9 cellular contexts compared by ENCODE assay signal in the genomic region with DNA sequence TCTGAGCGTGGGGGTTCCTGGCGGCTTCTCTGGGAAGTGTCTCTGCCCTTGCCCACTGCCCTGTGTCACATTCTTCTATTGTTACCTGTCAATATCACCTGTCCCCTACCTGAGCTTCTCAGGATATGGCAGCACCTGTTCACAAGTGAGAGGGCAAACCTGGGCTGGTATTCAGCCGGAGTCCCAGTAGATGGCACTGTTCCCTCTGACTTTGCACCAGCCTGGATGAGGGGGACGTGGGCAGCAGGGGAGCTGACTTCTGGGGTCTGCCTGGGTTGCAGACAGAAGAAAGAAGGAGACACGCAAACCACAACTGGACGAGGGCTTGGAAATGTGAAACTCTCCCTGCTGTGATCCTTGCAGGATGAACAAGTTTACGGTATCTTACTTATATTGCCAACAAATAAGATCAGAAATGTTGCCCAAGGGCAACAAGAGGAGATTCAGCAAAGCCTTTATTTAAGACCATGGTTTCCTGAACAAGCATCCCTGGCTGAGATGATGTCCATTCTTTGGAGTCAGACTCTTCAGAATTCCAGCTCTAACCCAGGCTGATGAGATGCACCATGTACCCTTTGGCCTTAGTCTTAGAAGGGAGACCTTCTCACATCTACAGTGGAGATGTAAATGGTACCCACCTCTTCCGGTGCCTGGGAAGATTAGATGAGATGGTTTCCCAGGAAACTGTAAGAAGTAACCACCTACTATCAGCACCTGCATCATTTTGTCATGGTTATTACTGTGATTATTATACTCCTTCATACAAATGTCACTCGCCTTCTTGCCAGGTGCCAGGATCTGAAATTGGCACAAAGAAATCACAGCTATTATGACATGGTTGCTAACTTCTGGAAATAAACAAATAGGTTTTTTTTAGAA.
A peak's percentile ranks its signal among the peaks of the same experiment; 100 is the strongest.
DNase-seq lines count a peak whose midpoint lies in the region; ATAC-seq and TF ChIP-seq lines count a peak whose summit lies in the region.
"Had no signal": no experiment of that assay in that cellular context is flagged by ENCODE, and none has a peak within 500 bp of the region (broad histone marks: within the 10 kb centered on the region; RNA-seq: fewer than 3 reads in every experiment).

No MANE protein-coding gene starts in this region.

- CTCF ChIA-PET in naive thymus-derived CD4-positive, alpha-beta T cell (lab: Charles Lee), result no interaction called here

- no peaks in the 10 kb centered on the region for H3K36me3 ChIP-seq in naive thymus-derived CD4-positive, alpha-beta T cell (ENCODE audit: control insufficient read depth in 2 of 3, insufficient read depth in 3 of 3, low read length in 3 of 3)
- H3K36me3 ChIP-seq in stomach, result no peaks in the 10 kb centered on the region
- H3K36me3 ChIP-seq: BLaER1 had no signal

- TF ChIP-seq POLR2A in stomach (IDR thresholded peaks at IDR 0.05), result no peak

- H3K9me3 ChIP-seq in naive thymus-derived CD4-positive, alpha-beta T cell (ENCODE audit: control insufficient read depth in 2 of 3, low read length in 3 of 3), result peaks cover 0 to 5% (median 0%) of the 10 kb centered on the region in 3 experiments
- H3K9me3 ChIP-seq in stomach, result peaks cover 0 to 19% (median 12%) of the 10 kb centered on the region in 4 donors
- H3K9me3 ChIP-seq: BLaER1 had no signal

- H3K27me3 ChIP-seq in naive thymus-derived CD4-positive, alpha-beta T cell (ENCODE audit: control insufficient read depth in 2 of 2, insufficient read depth in 2 of 2, low read length in 2 of 2), result no peaks in the 10 kb centered on the region
- peaks cover 0 to 8% (median 0%) of the 10 kb centered on the region in 3 donors for H3K27me3 ChIP-seq in stomach
- H3K27me3 ChIP-seq: BLaER1 had no signal

- no peaks in the 10 kb centered on the region for H3K4me1 ChIP-seq in naive thymus-derived CD4-positive, alpha-beta T cell (ENCODE audit: control insufficient read depth in 2 of 2, insufficient read depth in 2 of 2, low read length in 2 of 2)
- H3K4me1 ChIP-seq in stomach, result no peaks in the 10 kb centered on the region
- H3K4me1 ChIP-seq: BLaER1 had no signal

- POLR2A ChIA-PET in naive thymus-derived CD4-positive, alpha-beta T cell (lab: Charles Lee), result no interaction called here

- no peaks in the 10 kb centered on the region for H3K27me3 Mint-ChIP-seq in osteocyte (ENCODE audit: unreplicated experiment)
- H3K27me3 Mint-ChIP-seq in naive thymus-derived CD4-positive, alpha-beta T cell, result peaks cover 0 to 25% (median 17%) of the 10 kb centered on the region in 5 donors

- no peak for ATAC-seq in naive thymus-derived CD4-positive, alpha-beta T cell

- peaks cover 10% of the 10 kb centered on the region for H3K9me3 Mint-ChIP-seq in osteocyte (ENCODE audit: unreplicated experiment)
- H3K9me3 Mint-ChIP-seq in naive thymus-derived CD4-positive, alpha-beta T cell, result peaks cover 5 to 17% (median 8%) of the 10 kb centered on the region in 11 donors

- TF ChIP-seq CTCF in osteocyte (IDR thresholded peaks at IDR 0.05) (peak; percentile 41), stomach (IDR thresholded peaks at IDR 0.05) (peak in 1 of 7 experiments; percentile 5)

- no peak for TF ChIP-seq EP300 in stomach (IDR thresholded peaks at IDR 0.05)

- no peak overlapping the region for H3K4me3 ChIP-seq in naive thymus-derived CD4-positive, alpha-beta T cell (ENCODE audit: low read length)
- H3K4me3 ChIP-seq in stomach, result no peak overlapping the region
- H3K4me3 ChIP-seq: BLaER1 had no signal

- 37 to 45% (median 42%) methylated on average over 9 of the region's 9 CpGs for WGBS in stomach, 5 donors

- H3K4me3 Mint-ChIP-seq in osteocyte (ENCODE audit: unreplicated experiment), result no peak overlapping the region
- no peak overlapping the region for H3K4me3 Mint-ChIP-seq in naive thymus-derived CD4-positive, alpha-beta T cell

- no peak overlapping the region for H3K27ac Mint-ChIP-seq in osteocyte (ENCODE audit: unreplicated experiment)
- H3K27ac Mint-ChIP-seq in naive thymus-derived CD4-positive, alpha-beta T cell, result no peak overlapping the region

- no peak overlapping the region for H3K27ac ChIP-seq in naive thymus-derived CD4-positive, alpha-beta T cell (ENCODE audit: low read depth, low read length)
- H3K27ac ChIP-seq in stomach, result no peak overlapping the region
- H3K27ac ChIP-seq: BLaER1 had no signal

- intact Hi-C loops in naive thymus-derived CD4-positive, alpha-beta T cell (cut with micrococcal nuclease), result no loop called here
- intact Hi-C loops in stomach (cut with DNase I; ENCODE audit: low total_unique reads), result no loop called here

- no peaks in the 10 kb centered on the region for H3K36me3 Mint-ChIP-seq in osteocyte (ENCODE audit: unreplicated experiment)
- peaks cover 0 to 5% (median 0%) of the 10 kb centered on the region in 5 donors for H3K36me3 Mint-ChIP-seq in naive thymus-derived CD4-positive, alpha-beta T cell

- peak; percentile 33 for DNase-seq in NCI-H2107 treated with DMSO at 0.1 percent for 48 hours (lab: John Stamatoyannopoulos, UW; ENCODE audit: unreplicated experiment)
- no peak for DNase-seq in NCI-H2107 (lab: John Stamatoyannopoulos, UW)
- DNase-seq in NCI-H2029 (lab: John Stamatoyannopoulos, UW), result peak; percentile 33
- peak; percentile 2 for DNase-seq in dermis blood vessel endothelial cell
- DNase-seq in osteocyte (ENCODE audit: extremely low spot score, unreplicated experiment), result no peak
- no peak for DNase-seq in activated effector memory CD4-positive, alpha-beta T cell treated with anti-CD3 and anti-CD28 coated beads, Interleukin-2, amount 50 U/mL, for 16 hours
- DNase-seq in naive thymus-derived CD4-positive, alpha-beta T cell, result no peak
- DNase-seq in stomach, result no peak

- H3K4me1 Mint-ChIP-seq in osteocyte (ENCODE audit: unreplicated experiment), result no peaks in the 10 kb centered on the region
- H3K4me1 Mint-ChIP-seq in naive thymus-derived CD4-positive, alpha-beta T cell, result no peaks in the 10 kb centered on the region

Comparison
In these comparisons a context has a peak if more than half of its experiments do, and no peak if none do; other contexts are left out.
1. DNase-seq: peak in NCI-H2107 treated with DMSO at 0.1 percent for 48 hours (single experiment), NCI-H2029 (single experiment) and dermis blood vessel endothelial cell (single experiment); none in NCI-H2107 (single experiment), osteocyte (single experiment), activated effector memory CD4-positive, alpha-beta T cell treated with anti-CD3 and anti-CD28 coated beads, Interleukin-2, amount 50 U/mL, for 16 hours (single experiment), naive thymus-derived CD4-positive, alpha-beta T cell (0 of 9) and stomach (single experiment).